10 cellular contexts compared by ENCODE assay signal in genomic region chr11:57777969-57778317, GRCh38. TPM values are rescaled to one million over a fixed set of nuclear protein-coding genes. Genes with fewer than 3 reads are reported as not detected.
A peak's percentile ranks its signal among the peaks of the same experiment; 100 is the strongest.
DNase-seq lines count a peak whose midpoint lies in the region; ATAC-seq, FAIRE-seq and TF ChIP-seq lines count a peak whose summit lies in the region.
"Had no signal": no experiment of that assay in that cellular context is flagged by ENCODE, and none has a peak within 500 bp of the region (broad histone marks: within the 10 kb centered on the region; RNA-seq: fewer than 3 reads in every experiment).

No MANE protein-coding gene starts in this region.

- RAD21 ChIA-PET in GM12878 (lab: Charles Lee; ENCODE audit: unreplicated experiment): interaction anchor here (1.2 to 7.8 kb wide), 3 partner anchors 10 to 22 kb away, joined by 4 to 41 read pairs (median 9); no protein-coding TSS in a partner anchor

- BruUV-seq in GM12878 (replicated peaks; lab: Mats Ljungman, UMichigan): no TSS peak

- no peak for DNase-seq in GM23248
- no peak for DNase-seq in GM12878 (ENCODE audit: low read depth, low spot score)
- peak; percentile 63 for DNase-seq in islet precursor cell
- no peak for DNase-seq in skeletal muscle cell (ENCODE audit: low read depth)
- DNase-seq in GM12892 (ENCODE audit: insufficient read length): no peak
- no peak for DNase-seq in NCI-H2107 treated with DMSO at 0.1 percent for 48 hours (lab: John Stamatoyannopoulos, UW; ENCODE audit: unreplicated experiment)
- no peak for DNase-seq in HTR-8/SVneo (ENCODE audit: insufficient read length, low spot score)
- DNase-seq in erythroblast (lab: John Stamatoyannopoulos, UW): no peak
- DNase-seq: OCI-M1 had no signal

- FAIRE-seq in GM12878 (lab: Jason Lieb, UNC): no peak
- no peak for FAIRE-seq in GM12892 (lab: Jason Lieb, UNC)
- FAIRE-seq in HTR-8/SVneo (lab: Jason Lieb, UNC): no peak

- H3K9me2 ChIP-seq in GM23248 (ENCODE audit: insufficient read depth): no peaks in the 10 kb centered on the region

- peak overlapping the region; percentile 58 for H3K4me3 ChIP-seq in GM23248
- H3K4me3 ChIP-seq in GM12878: 0 out of 2 replicates have a peak overlapping the region, but pooled peaks have one; percentile 24
- peak overlapping the region; percentile 18 for H3K4me3 ChIP-seq in skeletal muscle cell (ENCODE audit: low read depth, low read length)

- H2AFZ ChIP-seq in GM23248 (no peak overlapping the region), GM12878 (ENCODE audit: control insufficient read depth, low read depth, low read length) (no peak overlapping the region)

- intact Hi-C loops in GM12878 (cut with micrococcal nuclease; ENCODE audit: unreplicated experiment): no loop called here

- no peak for TF ChIP-seq EP300 in GM12878 (IDR thresholded peaks at IDR 0.05; ENCODE audit: borderline replicate concordance in 1 of 2, control insufficient read depth in 1 of 2, low read depth in 2 of 2, low read length in 2 of 2)

- SMC1A ChIA-PET in GM12878 (lab: Charles Lee; ENCODE audit: uncharacterized antibody, unreplicated experiment): interaction anchor here (0.9 to 11.7 kb wide), 5 partner anchors 11 to 246 kb away, joined by 3 to 117 read pairs (median 10); partner anchors contain the start of genes CTNND1 and SELENOH

- in situ Hi-C loops in GM23248 (cut with MboI) (no loop called here), GM12878 (cut with MboI) (no loop called here)

- H3K4me1 ChIP-seq in GM23248 (ENCODE audit: insufficient read depth) (peaks cover 55% of the 10 kb centered on the region), GM12878 (ENCODE audit: control insufficient read depth, insufficient read depth, low read length) (peaks cover 13% of the 10 kb centered on the region)

- POLR2A ChIA-PET in GM12878 (lab: Charles Lee): interaction anchor here (10.7 kb wide), 1 partner anchor 13 kb away, joined by 110 read pairs; the partner anchor contains the start of gene CTNND1

- WGBS in GM23248 (ENCODE audit: low coverage in 1 of 2, low lambda C conversion rate in 2 of 2, missing lambda C conversion rate in 2 of 2), 2 experiments: 47 to 51% methylated on average over 3 of the region's 3 CpGs
- 98% methylated on average over 3 of the region's 3 CpGs for WGBS in GM12878 (ENCODE audit: insufficient coverage, insufficient replicate concordance, low lambda C conversion rate, missing lambda C conversion rate)

- 0 out of 2 replicates have a peak, but pooled peaks cover 3% of the 10 kb centered on the region for H3K36me3 ChIP-seq in GM23248 (ENCODE audit: low read depth)
- peaks cover 0 to 6% of the 10 kb centered on the region in 2 experiments; a peak in 1 of 4 replicates for H3K36me3 ChIP-seq in GM12878 (ENCODE audit: control insufficient read depth in 2 of 2, insufficient read depth in 2 of 2, low read length in 1 of 2)

- H3K79me2 ChIP-seq in GM23248 (ENCODE audit: insufficient read depth): peaks cover 97% of the 10 kb centered on the region
- peaks cover 88% of the 10 kb centered on the region for H3K79me2 ChIP-seq in GM12878 (ENCODE audit: control insufficient read depth, insufficient read depth, low read length)

- no peak for TF ChIP-seq RAD21 in GM12878 (IDR thresholded peaks at IDR 0.05; ENCODE audit: insufficient read depth, low read depth, low read length)

- H3K9me3 ChIP-seq in GM23248 (ENCODE audit: low read depth) (no peaks in the 10 kb centered on the region), GM12878 (replicated peaks; ENCODE audit: control insufficient read depth, insufficient read depth, low read length) (no peaks in the 10 kb centered on the region)

- H3K27me3 ChIP-seq in GM23248 (replicated peaks; ENCODE audit: insufficient read depth): no peaks in the 10 kb centered on the region
- no peaks in the 10 kb centered on the region for H3K27me3 ChIP-seq in GM12878 (replicated peaks in 1 of 2; ENCODE audit: control insufficient read depth in 2 of 2, insufficient read depth in 2 of 2, low read length in 1 of 2)

- CTCF ChIA-PET in GM12878 (lab: Yijun Ruan, JAX): interaction anchor here (1.1 to 10.8 kb wide), 7 partner anchors 10 to 137 kb away, joined by 4 to 69 read pairs (median 4); partner anchors contain the start of genes BTBD18 and CTNND1

- TF ChIP-seq CTCF in GM12878 (IDR thresholded peaks at IDR 0.05 in 2 of 3, conservative IDR thresholded peaks at IDR 0.05 in 1 of 3; ENCODE audit: control insufficient read depth in 2 of 3, extremely low read depth in 1 of 3, insufficient read depth in 1 of 3, low read depth in 3 of 3, low read length in 3 of 3): no peak

- H3K27ac ChIP-seq in GM23248 (peak overlapping the region; percentile 93), GM12878 (ENCODE audit: control insufficient read depth, insufficient read depth) (no peak overlapping the region)

- TF ChIP-seq POLR2A in GM12878 (IDR thresholded peaks at IDR 0.05; ENCODE audit: low read depth, low read length) (no peak), GM12892 (IDR thresholded peaks at IDR 0.05; ENCODE audit: low read depth, low read length) (no peak), erythroblast (IDR thresholded peaks at IDR 0.05; ENCODE audit: low read length) (no peak)

- peaks cover 60% of the 10 kb centered on the region for H3F3A ChIP-seq in GM23248 (ENCODE audit: insufficient read depth)

- H3K4me2 ChIP-seq in GM23248 (ENCODE audit: unreplicated experiment) (peak overlapping the region; percentile 87), GM12878 (ENCODE audit: control insufficient read depth, insufficient read depth) (no peak overlapping the region; the same call in 1 of the 2 replicates)

- peak overlapping the region; percentile 79 for H3K9ac ChIP-seq in GM23248
- H3K9ac ChIP-seq in GM12878 (ENCODE audit: control insufficient read depth, insufficient read depth, low read length): no peak overlapping the region

- H4K20me1 ChIP-seq in GM23248 (ENCODE audit: insufficient read depth) (peaks cover 39% of the 10 kb centered on the region; the same call in 1 of the 2 replicates), GM12878 (ENCODE audit: control insufficient read depth, insufficient read depth) (no peaks in the 10 kb centered on the region)

- no peak for ATAC-seq in GM12878
- ATAC-seq: activated naive CD4-positive, alpha-beta T cell treated with anti-CD3 and anti-CD28 coated beads, Interleukin-2, amount 50 U/mL, for 72 hours had no signal

RNA-seq across cellular contexts. Expression of gene CTNND1, which starts 16.3 kb away (rescaled TPM):
- total RNA-seq in GM23248 (2014; rRNA removed; shearing (Covaris generic)): 94.2 and 101 TPM in 2 replicates
- 64.5 and 66.9 TPM in 2 replicates for polyA plus RNA-seq in GM23248 (2016; fragmentation: Nextera tagmentation; extraction: Ambion mirVana)
- total RNA-seq in GM12878 (2013; cell fraction: nucleolus; rRNA removed): 258 and 263 TPM in 2 replicates
- 30.2 and 32.1 TPM in 2 replicates for total RNA-seq in GM12878 (2014; rRNA removed)
- total RNA-seq in GM12878 (2014; rRNA removed; fragmentation: Illumina TruSeq; extraction: Trizol): 30.2 and 30.4 TPM in 2 replicates
- 43.5 and 44.2 TPM in 2 replicates for total RNA-seq in GM12878 (2021)
- 13.8 TPM for polyA plus RNA-seq in GM12878 (2011; ENCODE audit: low read depth)
- 70.0 and 72.9 TPM in 2 replicates for polyA plus RNA-seq in GM12878 (2011; rRNA removed)
- 46.2 and 50.4 TPM in 2 replicates for polyA plus RNA-seq in GM12878 (2011; cell fraction: cytosol; rRNA removed)
- 110 and 114 TPM in 2 replicates for polyA plus RNA-seq in GM12878 (2011; cell fraction: nucleus; rRNA removed)
- 19.6 and 26.5 TPM in 2 replicates for polyA plus RNA-seq in GM12878 (2012)
- 35.4 and 43.1 TPM in 2 replicates for polyA plus RNA-seq in GM12878 (2014; fragmentation: Illumina TruSeq; extraction: Trizol)
- polyA plus RNA-seq in GM12878 (2014; fragmentation: Nextera tagmentation; extraction: Ambion mirVana): 1 to 10 TPM; 4.7 to 6.5 TPM
- polyA plus RNA-seq in GM12878 (2014; rRNA removed): 25.8 and 27.7 TPM in 2 replicates
- 10 to 100 TPM; 29.5 to 29.8 TPM for polyA plus RNA-seq in GM12878 (2016; fragmentation: Nextera tagmentation; extraction: Ambion mirVana)
- polyA minus RNA-seq in GM12878 (2011; rRNA and poly(A)+ RNA removed): 120 and 124 TPM in 2 replicates
- polyA minus RNA-seq in GM12878 (2011; cell fraction: cytosol; rRNA and poly(A)+ RNA removed): 55.7 and 58.4 TPM in 2 replicates
- 50.4 and 61.5 TPM in 2 replicates for polyA minus RNA-seq in GM12878 (2011; cell fraction: nucleus; rRNA and poly(A)+ RNA removed)
- 17.7 TPM for polyA plus RNA-seq in GM12892 (2012; ENCODE audit: missing spikeins)

RNA-seq across cellular contexts. Expression of gene BTBD18, which starts 26.3 kb away (rescaled TPM):
- total RNA-seq in GM23248 (2014; rRNA removed; shearing (Covaris generic)): not detected in 2 replicates
- polyA plus RNA-seq in GM23248 (2016; fragmentation: Nextera tagmentation; extraction: Ambion mirVana): 0.10 TPM in 1 of 2 replicates, not detected in the other
- total RNA-seq in GM12878 (2013; cell fraction: nucleolus; rRNA removed): not detected in 2 replicates
- 0.05 TPM in 1 of 2 replicates, not detected in the other for total RNA-seq in GM12878 (2014; rRNA removed)
- not detected in 2 replicates for total RNA-seq in GM12878 (2014; rRNA removed; fragmentation: Illumina TruSeq; extraction: Trizol)
- total RNA-seq in GM12878 (2021): not detected in 2 replicates
- 0.16 TPM for polyA plus RNA-seq in GM12878 (2011; ENCODE audit: low read depth)
- polyA plus RNA-seq in GM12878 (2011; rRNA removed): not detected in 2 replicates
- polyA plus RNA-seq in GM12878 (2011; cell fraction: cytosol; rRNA removed): not detected in 2 replicates
- not detected in 2 replicates for polyA plus RNA-seq in GM12878 (2011; cell fraction: nucleus; rRNA removed)
- polyA plus RNA-seq in GM12878 (2012): 0.21 and 0.26 TPM in 2 replicates
- polyA plus RNA-seq in GM12878 (2014; fragmentation: Illumina TruSeq; extraction: Trizol): not detected in 2 replicates
- polyA plus RNA-seq in GM12878 (2014; fragmentation: Nextera tagmentation; extraction: Ambion mirVana): under 1 TPM; 0.05 to 0.11 TPM
- not detected in 2 replicates for polyA plus RNA-seq in GM12878 (2014; rRNA removed)
- under 1 TPM; 0.28 to 0.58 TPM for polyA plus RNA-seq in GM12878 (2016; fragmentation: Nextera tagmentation; extraction: Ambion mirVana)
- not detected in 2 replicates for polyA minus RNA-seq in GM12878 (2011; rRNA and poly(A)+ RNA removed)
- polyA minus RNA-seq in GM12878 (2011; cell fraction: cytosol; rRNA and poly(A)+ RNA removed): not detected in 2 replicates
- not detected in 2 replicates for polyA minus RNA-seq in GM12878 (2011; cell fraction: nucleus; rRNA and poly(A)+ RNA removed)
- 1.0 TPM for polyA plus RNA-seq in GM12892 (2012; ENCODE audit: missing spikeins)
- total RNA-seq: activated naive CD4-positive, alpha-beta T cell treated with anti-CD3 and anti-CD28 coated beads, Interleukin-2, amount 50 U/mL, for 72 hours had no signal

RNA-seq across cellular contexts. Expression of gene SELENOH, which starts 36.7 kb away (rescaled TPM):
- 96.6 and 123 TPM in 2 replicates for total RNA-seq in GM23248 (2014; rRNA removed; shearing (Covaris generic))
- polyA plus RNA-seq in GM23248 (2016; fragmentation: Nextera tagmentation; extraction: Ambion mirVana): 181 and 184 TPM in 2 replicates
- total RNA-seq in GM12878 (2013; cell fraction: nucleolus; rRNA removed): 79.2 and 86.8 TPM in 2 replicates
- total RNA-seq in GM12878 (2014; rRNA removed): 223 and 232 TPM in 2 replicates
- total RNA-seq in GM12878 (2014; rRNA removed; fragmentation: Illumina TruSeq; extraction: Trizol): 74.4 and 86.2 TPM in 2 replicates
- total RNA-seq in GM12878 (2021): 261 and 269 TPM in 2 replicates
- 158 TPM for polyA plus RNA-seq in GM12878 (2011; ENCODE audit: low read depth)
- 169 and 210 TPM in 2 replicates for polyA plus RNA-seq in GM12878 (2011; rRNA removed)
- polyA plus RNA-seq in GM12878 (2011; cell fraction: cytosol; rRNA removed): 235 and 244 TPM in 2 replicates
- 123 and 124 TPM in 2 replicates for polyA plus RNA-seq in GM12878 (2011; cell fraction: nucleus; rRNA removed)
- 179 and 212 TPM in 2 replicates for polyA plus RNA-seq in GM12878 (2012)
- 25.7 and 39.3 TPM in 2 replicates for polyA plus RNA-seq in GM12878 (2014; fragmentation: Illumina TruSeq; extraction: Trizol)
- 100 to 1,000 TPM in 1 of 2 experiments, 10 to 100 TPM in 1; 20.3 to 101 TPM for polyA plus RNA-seq in GM12878 (2014; fragmentation: Nextera tagmentation; extraction: Ambion mirVana)
- 277 and 283 TPM in 2 replicates for polyA plus RNA-seq in GM12878 (2014; rRNA removed)
- 100 to 1,000 TPM; 454 to 458 TPM for polyA plus RNA-seq in GM12878 (2016; fragmentation: Nextera tagmentation; extraction: Ambion mirVana)
- 33.4 and 40.6 TPM in 2 replicates for polyA minus RNA-seq in GM12878 (2011; rRNA and poly(A)+ RNA removed)
- 27.4 and 31.6 TPM in 2 replicates for polyA minus RNA-seq in GM12878 (2011; cell fraction: cytosol; rRNA and poly(A)+ RNA removed)
- 45.9 and 63.9 TPM in 2 replicates for polyA minus RNA-seq in GM12878 (2011; cell fraction: nucleus; rRNA and poly(A)+ RNA removed)
- 135 TPM for polyA plus RNA-seq in GM12892 (2012; ENCODE audit: missing spikeins)
